In the genomic region with DNA sequence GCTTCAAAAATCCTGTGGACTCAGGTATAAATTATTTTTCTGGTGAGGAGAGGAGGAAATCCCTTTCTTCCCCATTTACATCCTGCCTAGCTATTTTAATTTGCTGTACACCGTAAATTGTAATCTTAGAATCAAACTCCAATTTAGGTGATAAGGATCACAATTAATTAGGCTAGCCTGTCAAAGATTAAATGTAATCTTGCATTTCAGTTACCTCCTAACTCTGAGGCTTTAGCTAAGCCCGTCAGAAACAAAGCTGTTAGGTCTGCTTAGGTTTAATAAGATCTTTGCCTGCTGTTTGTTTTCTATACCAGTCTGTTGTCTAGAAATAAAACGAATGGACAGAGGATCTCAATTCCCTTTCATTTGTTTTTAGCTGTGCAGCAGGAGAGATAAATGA, we compare ENCODE assay signal across 13 cellular contexts. TPM values are rescaled to one million over a fixed set of nuclear protein-coding genes. Genes with fewer than 3 reads are reported as not detected.
DNase-seq lines count a peak whose midpoint lies in the region; FAIRE-seq and TF ChIP-seq lines count a peak whose summit lies in the region.
"Had no signal": no experiment of that assay in that cellular context is flagged by ENCODE, and none has a peak within 500 bp of the region (broad histone marks: within the 10 kb centered on the region; RNA-seq: fewer than 3 reads in every experiment).

No MANE protein-coding gene starts in this region.

- H3K4me3 ChIP-seq in BLaER1 (no peak overlapping the region), epithelial cell of proximal tubule (ENCODE audit: low read depth, low read length) (peak overlapping the region; percentile 2), neutrophil (ENCODE audit: low read depth in 1 of 2, low read length in 1 of 2) (no peak overlapping the region)
- H3K4me3 ChIP-seq: colonic mucosa had no signal

- H3K4me2 ChIP-seq in BLaER1, result peak overlapping the region; percentile 46

- no peak overlapping the region for H3K9ac ChIP-seq in BLaER1

- no peaks in the 10 kb centered on the region for H3K9me3 ChIP-seq in BLaER1
- no peaks in the 10 kb centered on the region for H3K9me3 ChIP-seq in neutrophil
- H3K9me3 ChIP-seq: colonic mucosa had no signal

- DNase-seq in NCI-H524 treated with DMSO at 0.1 percent for 48 hours (lab: John Stamatoyannopoulos, UW) (peak; percentile 48), epithelial cell of proximal tubule (ENCODE audit: low read depth) (no peak), NCI-H2227 (lab: John Stamatoyannopoulos, UW; ENCODE audit: unreplicated experiment) (no peak), NCI-H187 treated with DMSO at 0.1 percent for 48 hours (lab: John Stamatoyannopoulos, UW) (no peak), RCC 7860 (ENCODE audit: low spot score) (no peak), kidney tubule cell (ENCODE audit: low spot score) (no peak)
- DNase-seq: colonic mucosa; SHP77; stimulated activated CD4-positive, alpha-beta T cell treated with anti-CD3 and anti-CD28 coated beads, Interleukin-15, amount 100 ng/mL, for 24 hours had no signal

- H3K27me3 ChIP-seq in BLaER1, result no peaks in the 10 kb centered on the region
- no peaks in the 10 kb centered on the region for H3K27me3 ChIP-seq in neutrophil
- H3K27me3 ChIP-seq: colonic mucosa had no signal

- FAIRE-seq in RCC 7860 (lab: Jason Lieb, UNC), result no peak
- FAIRE-seq: frontal cortex had no signal

- H3K4me1 ChIP-seq in BLaER1, result peaks cover 60% of the 10 kb centered on the region
- peaks cover 36 to 65% of the 10 kb centered on the region in 2 experiments for H3K4me1 ChIP-seq in neutrophil (ENCODE audit: control insufficient read depth in 1 of 2, insufficient read depth in 1 of 2, low read depth in 1 of 2, low read length in 1 of 2)

- peaks cover 90% of the 10 kb centered on the region for H4K20me1 ChIP-seq in BLaER1

- no peak for TF ChIP-seq CTCF in epithelial cell of proximal tubule (conservative IDR thresholded peaks at IDR 0.05; ENCODE audit: low read depth, low read length)
- no peak for TF ChIP-seq CTCF in neutrophil (IDR thresholded peaks at IDR 0.05)

- H3K36me3 ChIP-seq in BLaER1 (peaks cover 9% of the 10 kb centered on the region; the same call in 1 of the 2 replicates), neutrophil (no peaks in the 10 kb centered on the region)
- H3K36me3 ChIP-seq: colonic mucosa had no signal

- H3K27ac ChIP-seq in BLaER1 (no peak overlapping the region), neutrophil (peak overlapping the region; percentile 75)
- H3K27ac ChIP-seq: C4-2B, colonic mucosa had no signal

RNA-seq across cellular contexts. Expression of a gene that starts 51.5 kb away (rescaled TPM):
- total RNA-seq in epithelial cell of proximal tubule, result 5.9 and 6.8 TPM in 2 replicates
